Comparison of ENCODE assay signal across 8 cellular contexts in the genomic region with DNA sequence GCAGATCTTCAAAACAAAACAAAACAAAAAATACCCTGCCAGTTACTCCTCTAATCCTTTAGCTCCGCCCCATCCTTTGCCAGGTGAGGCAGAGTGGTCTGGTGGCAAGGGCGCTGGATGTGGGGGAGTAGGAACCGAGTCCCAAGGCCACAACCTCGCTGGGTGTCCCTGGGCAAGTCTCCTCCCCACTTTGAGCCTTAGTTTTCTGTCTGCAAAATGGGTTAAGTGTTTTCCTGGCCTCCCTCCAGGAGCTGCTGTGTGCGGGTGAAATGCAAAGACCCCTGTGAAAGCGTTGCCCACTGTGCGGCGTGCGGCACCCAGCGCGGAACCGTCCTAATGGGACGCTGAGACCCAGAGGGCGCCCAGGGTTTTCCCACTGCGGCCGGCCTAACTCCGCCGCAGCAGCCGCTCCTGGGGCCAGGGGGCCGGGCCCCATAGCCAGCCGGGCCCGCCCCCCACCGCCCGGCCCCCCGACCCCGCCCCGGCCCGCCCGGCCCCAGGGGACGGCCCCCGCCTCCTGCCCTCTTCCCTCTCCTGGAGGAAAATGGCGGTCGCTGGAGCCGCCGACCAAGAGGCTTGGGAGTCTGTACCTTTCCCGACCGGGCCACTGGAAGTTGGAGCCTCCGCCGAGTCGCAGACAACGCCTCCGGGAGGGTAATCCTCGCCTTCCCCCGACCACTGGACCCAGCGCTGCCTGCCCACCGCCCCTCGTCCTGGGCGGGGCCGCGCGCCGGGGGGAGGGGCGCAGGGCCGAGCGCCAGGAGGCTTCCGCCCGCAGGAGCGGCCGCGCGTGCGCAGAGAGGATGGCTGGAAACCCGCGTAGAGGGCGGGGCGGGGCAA. TPM values are rescaled to one million over a fixed set of nuclear protein-coding genes. Genes with fewer than 3 reads are reported as not detected.
DNase-seq lines count a peak whose midpoint lies in the region; ATAC-seq and TF ChIP-seq lines count a peak whose summit lies in the region.

A gene with protein sequence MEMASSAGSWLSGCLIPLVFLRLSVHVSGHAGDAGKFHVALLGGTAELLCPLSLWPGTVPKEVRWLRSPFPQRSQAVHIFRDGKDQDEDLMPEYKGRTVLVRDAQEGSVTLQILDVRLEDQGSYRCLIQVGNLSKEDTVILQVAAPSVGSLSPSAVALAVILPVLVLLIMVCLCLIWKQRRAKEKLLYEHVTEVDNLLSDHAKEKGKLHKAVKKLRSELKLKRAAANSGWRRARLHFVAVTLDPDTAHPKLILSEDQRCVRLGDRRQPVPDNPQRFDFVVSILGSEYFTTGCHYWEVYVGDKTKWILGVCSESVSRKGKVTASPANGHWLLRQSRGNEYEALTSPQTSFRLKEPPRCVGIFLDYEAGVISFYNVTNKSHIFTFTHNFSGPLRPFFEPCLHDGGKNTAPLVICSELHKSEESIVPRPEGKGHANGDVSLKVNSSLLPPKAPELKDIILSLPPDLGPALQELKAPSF (plus strand): TSS at position 523 of the 840 bp plus-strand sequence. CDS start 13,327 bp downstream, outside the sequence.
SVBP (minus strand) TSS at position 798 of the 840 bp plus-strand sequence. CDS start 853 bp downstream, outside the sequence.

- intact Hi-C loops in adrenal gland (cut with DNase I) (no loop called here), left ventricle myocardium inferior (cut with micrococcal nuclease) (no loop called here), psoas muscle (cut with DNase I) (loop anchor here (2.0 to 5.0 kb wide), 2 partner anchors 50 kb away; partner anchors contain the start of genes C1orf50 (in 2 of the 2) and P3H1 (in 2 of the 2))

- TF ChIP-seq POLR2A in adrenal gland (IDR thresholded peaks at IDR 0.05), result peak; percentile 54 to 61

- no peak for TF ChIP-seq CTCF in GM12875 (IDR thresholded peaks at IDR 0.05; ENCODE audit: borderline replicate concordance, insufficient read depth, low read depth, low read length)
- TF ChIP-seq CTCF in adrenal gland (IDR thresholded peaks at IDR 0.05), result no peak
- no peak for TF ChIP-seq CTCF in left ventricle myocardium inferior (IDR thresholded peaks at IDR 0.05; ENCODE audit: borderline replicate concordance)
- peak; percentile 3 for TF ChIP-seq CTCF in psoas muscle (IDR thresholded peaks at IDR 0.05)

- H3K27me3 ChIP-seq in adrenal gland (no peaks in the 10 kb centered on the region), left ventricle myocardium inferior (ENCODE audit: low read depth) (no peaks in the 10 kb centered on the region), psoas muscle (ENCODE audit: insufficient read depth in 3 of 3, low read length in 2 of 3) (no peaks in the 10 kb centered on the region)

- H3K36me3 ChIP-seq in adrenal gland (replicated peaks in 1 of 2) (no peaks in the 10 kb centered on the region), left ventricle myocardium inferior (peaks cover 8% of the 10 kb centered on the region), psoas muscle (ENCODE audit: insufficient read depth in 1 of 2, low read depth in 1 of 2) (peaks cover 0 to 8% of the 10 kb centered on the region in 2 donors)

- H3K9me3 ChIP-seq in adrenal gland (replicated peaks in 1 of 3) (no peaks in the 10 kb centered on the region), left ventricle myocardium inferior (replicated peaks) (no peaks in the 10 kb centered on the region), psoas muscle (no peaks in the 10 kb centered on the region)

- H3K4me3 ChIP-seq in GM12875 (ENCODE audit: low read depth, low read length), result peak within 1 kb of the TSS; percentile 94
- H3K4me3 ChIP-seq in adrenal gland, result peak within 1 kb of the TSS; percentile 62 to 95 (median 84)
- peak within 1 kb of the TSS; percentile 71 for H3K4me3 ChIP-seq in left ventricle myocardium inferior
- peak within 1 kb of the TSS; percentile 78 for H3K4me3 ChIP-seq in psoas muscle

- peak; percentile 89 to 97 (median 89) for DNase-seq in NCI-H1417 (lab: John Stamatoyannopoulos, UW)
- peak; percentile 92 for DNase-seq in T follicular helper cell (ENCODE audit: low read depth)
- DNase-seq in adrenal gland, result peak; percentile 90 to 97 (median 94)
- DNase-seq in left ventricle myocardium inferior, result peak; percentile 94
- DNase-seq in psoas muscle, result peak; percentile 93 to 96
- DNase-seq in ureter (ENCODE audit: low spot score), result peak; percentile 94

- H3K4me1 ChIP-seq in adrenal gland (replicated peaks in 1 of 2), result peaks cover 0 to 19% of the 10 kb centered on the region in 2 donors
- H3K4me1 ChIP-seq in left ventricle myocardium inferior, result peaks cover 25% of the 10 kb centered on the region
- H3K4me1 ChIP-seq in psoas muscle, result peaks cover 19% of the 10 kb centered on the region

- H3K27ac ChIP-seq in adrenal gland, result peak within 1 kb of the TSS; percentile 94 to 99 (median 99)
- H3K27ac ChIP-seq in left ventricle myocardium inferior (replicated peaks), result peak within 1 kb of the TSS; percentile 100
- H3K27ac ChIP-seq in psoas muscle, result peak within 1 kb of the TSS; percentile 97

- 1 to 9% (median 3%) methylated on average over 4 to 66 of the region's 66 CpGs for WGBS in adrenal gland, 4 donors
- 1 to 2% (median 1%) methylated on average over 25 to 66 of the region's 66 CpGs for WGBS in psoas muscle, 3 donors

- ATAC-seq in HG02763 (IDR thresholded peaks at IDR 0.05; ENCODE audit: unreplicated experiment) (peak; percentile 81), psoas muscle (peak; percentile 98 to 99 (median 98))

RNA-seq across cellular contexts. Expression of the first gene that starts in this region (rescaled TPM):
- total RNA-seq in adrenal gland (10 to 100 TPM in 7 of 8 donors, 1 to 10 TPM in 1; 8.1 to 24.7 (median 19.0) TPM), left ventricle myocardium inferior (4.7 TPM), psoas muscle (1 to 10 TPM; 1.8 to 3.7 (median 2.6) TPM), ureter (22.8 TPM)
- polyA plus RNA-seq in adrenal gland (10 to 100 TPM in 2 of 3 donors, 1 to 10 TPM in 1; 8.3 to 11.5 (median 10.9) TPM), psoas muscle (1 to 10 TPM; 1.4 to 2.0 (median 1.9) TPM)

RNA-seq across cellular contexts. Expression of gene SVBP, which starts in this region (rescaled TPM):
- 10 to 100 TPM in 6 of 8 donors, 1 to 10 TPM in 2; 4.5 to 23.5 (median 14.4) TPM for total RNA-seq in adrenal gland
- 10 to 100 TPM; 16.0 to 23.1 (median 20.4) TPM for polyA plus RNA-seq in adrenal gland
- 10.9 TPM for total RNA-seq in left ventricle myocardium inferior
- 10 to 100 TPM; 11.7 to 18.4 (median 16.9) TPM for total RNA-seq in psoas muscle
- 10 to 100 TPM; 20.5 to 58.2 (median 27.2) TPM for polyA plus RNA-seq in psoas muscle
- total RNA-seq in ureter, result 18.8 TPM

Comparison
In these comparisons a context has a peak if more than half of its experiments do, and no peak if none do; other contexts are left out.
1. Peak in every context shown above with its lines: DNase-seq, ATAC-seq, H3K4me3 ChIP-seq and H3K27ac ChIP-seq.
2. intact Hi-C loops: an anchor here in psoas muscle (2.0 to 5.0 kb wide); none called in adrenal gland and left ventricle myocardium inferior.